ENCODE assay signal across 8 cellular contexts in the genomic region with DNA sequence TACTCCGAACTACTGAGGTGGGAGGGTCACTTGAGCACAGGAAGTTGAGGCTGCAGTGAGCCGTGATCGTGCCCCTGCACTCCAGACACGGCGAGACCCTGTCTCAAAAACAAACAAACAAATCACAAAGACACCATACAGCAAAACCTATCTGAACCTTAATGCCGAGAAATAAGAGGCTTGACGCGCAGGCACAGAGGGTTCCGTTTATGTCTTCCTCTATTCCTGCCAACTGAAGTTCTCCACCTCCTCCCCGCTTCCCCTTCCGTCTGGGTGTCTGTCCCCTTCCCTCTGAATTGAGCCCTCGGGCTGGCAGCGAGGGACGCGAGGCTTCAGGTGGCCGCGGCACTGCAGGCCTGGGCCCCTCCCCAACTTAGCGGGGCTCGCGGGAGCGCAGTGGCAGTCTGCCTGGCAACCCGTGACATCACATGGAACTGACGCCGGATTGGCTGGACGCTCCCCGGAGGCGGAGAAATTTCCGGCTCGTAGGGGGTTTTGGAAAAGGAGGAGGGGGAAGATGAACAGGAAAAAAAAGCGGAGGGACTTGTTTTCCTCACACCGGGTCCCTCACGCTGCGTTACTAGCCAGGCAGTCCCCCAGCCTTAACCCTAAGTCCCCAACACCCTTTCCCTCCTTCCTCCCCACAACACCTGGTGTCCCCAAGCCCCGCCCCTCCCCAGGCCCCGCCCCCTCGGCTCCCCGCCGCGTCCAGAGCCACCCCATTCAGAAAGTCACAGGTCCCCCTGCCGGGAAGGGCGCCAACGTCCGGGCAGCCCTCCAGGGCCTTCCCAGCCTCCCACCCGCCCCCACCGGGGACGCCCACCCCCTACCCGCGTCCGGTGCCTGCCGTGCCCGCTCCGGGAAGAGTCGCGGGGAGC. TPM values are rescaled to one million over a fixed set of nuclear protein-coding genes. Genes with fewer than 3 reads are reported as not detected.
DNase-seq lines count a peak whose midpoint lies in the region; ATAC-seq and TF ChIP-seq lines count a peak whose summit lies in the region.

No MANE protein-coding gene starts in this region.

- no peaks in the 10 kb centered on the region for H3K36me3 Mint-ChIP-seq in activated CD8-positive, alpha-beta T cell treated with anti-CD3 and anti-CD28 coated beads, Interleukin-2, amount 10 ng/mL, durations not matched to agents 7 days and 5 days (ENCODE audit: low read depth)

- peaks cover 22% of the 10 kb centered on the region for H3K27me3 Mint-ChIP-seq in activated CD8-positive, alpha-beta T cell treated with anti-CD3 and anti-CD28 coated beads, Interleukin-2, amount 10 ng/mL, durations not matched to agents 7 days and 5 days (ENCODE audit: low read depth)

- H3K36me3 ChIP-seq in BJ (ENCODE audit: control insufficient read depth, insufficient read depth, low read length): no peaks in the 10 kb centered on the region
- H3K36me3 ChIP-seq in effector memory CD4-positive, alpha-beta T cell (ENCODE audit: control insufficient read depth, insufficient read depth, low read length): no peaks in the 10 kb centered on the region

- ATAC-seq in GM19328 (IDR thresholded peaks at IDR 0.05; ENCODE audit: unreplicated experiment) (peak; percentile 59), HG03520 (IDR thresholded peaks at IDR 0.05; ENCODE audit: unreplicated experiment) (peak; percentile 76)
- peak; percentile 97 for ATAC-seq in activated CD8-positive, alpha-beta T cell treated with anti-CD3 and anti-CD28 coated beads, Interleukin-2, amount 10 ng/mL, durations not matched to agents 7 days and 5 days

- H3K27ac Mint-ChIP-seq in activated CD8-positive, alpha-beta T cell treated with anti-CD3 and anti-CD28 coated beads, Interleukin-2, amount 10 ng/mL, durations not matched to agents 7 days and 5 days: peak overlapping the region; percentile 86

- no peak for DNase-seq in BJ (ENCODE audit: low read depth)
- DNase-seq in NCI-H748 treated with DMSO at 0.1 percent for 48 hours (lab: John Stamatoyannopoulos, UW): peak; percentile 78
- peak; percentile 86 for DNase-seq in activated CD8-positive, alpha-beta T cell treated with anti-CD3 and anti-CD28 coated beads, Interleukin-2, amount 10 ng/mL, durations not matched to agents 7 days and 5 days
- DNase-seq in effector memory CD4-positive, alpha-beta T cell: peak; percentile 79 to 81 (median 81)
- DNase-seq in medulla oblongata (ENCODE audit: extremely low spot score): peak; percentile 87
- peak; percentile 77 to 85 (median 84) for DNase-seq in stimulated activated CD4-positive, alpha-beta T cell treated with anti-CD3 and anti-CD28 coated beads, TNF-alpha, amount 100 ng/mL, for 24 hours (ENCODE audit: low read depth in 3 of 3)

- peak overlapping the region; percentile 35 for H3K27ac ChIP-seq in effector memory CD4-positive, alpha-beta T cell (ENCODE audit: insufficient read depth, low read length, poor library complexity, severe bottlenecking)

- POLR2A ChIA-PET in BJ (lab: Charles Lee): no interaction called here
- POLR2A ChIA-PET in activated CD8-positive, alpha-beta T cell treated with anti-CD3 and anti-CD28 coated beads, Interleukin-2, amount 10 ng/mL, durations not matched to agents 7 days and 5 days (lab: Charles Lee): no interaction called here

- H3K4me3 ChIP-seq in BJ (ENCODE audit: low read depth, low read length): peak overlapping the region; percentile 46
- peak overlapping the region; percentile 44 for H3K4me3 ChIP-seq in effector memory CD4-positive, alpha-beta T cell (ENCODE audit: insufficient read depth, low read depth, low read length, poor library complexity, severe bottlenecking)

- peaks cover 10% of the 10 kb centered on the region for H3K4me1 Mint-ChIP-seq in activated CD8-positive, alpha-beta T cell treated with anti-CD3 and anti-CD28 coated beads, Interleukin-2, amount 10 ng/mL, durations not matched to agents 7 days and 5 days (ENCODE audit: low read depth)

- H3K9me3 Mint-ChIP-seq in activated CD8-positive, alpha-beta T cell treated with anti-CD3 and anti-CD28 coated beads, Interleukin-2, amount 10 ng/mL, durations not matched to agents 7 days and 5 days (ENCODE audit: insufficient read depth): no peaks in the 10 kb centered on the region

- peaks cover 13% of the 10 kb centered on the region for H3K4me1 ChIP-seq in effector memory CD4-positive, alpha-beta T cell (ENCODE audit: control insufficient read depth, insufficient read depth, low read length, poor library complexity, severe bottlenecking)

- H3K4me3 Mint-ChIP-seq in activated CD8-positive, alpha-beta T cell treated with anti-CD3 and anti-CD28 coated beads, Interleukin-2, amount 10 ng/mL, durations not matched to agents 7 days and 5 days: peak overlapping the region; percentile 84

- TF ChIP-seq CTCF in BJ (IDR thresholded peaks at IDR 0.05; ENCODE audit: insufficient read depth, low read depth, low read length): no peak

- peaks cover 9% of the 10 kb centered on the region for H3K27me3 ChIP-seq in BJ (ENCODE audit: control insufficient read depth, insufficient read depth, low read length)
- H3K27me3 ChIP-seq in effector memory CD4-positive, alpha-beta T cell (replicated peaks; ENCODE audit: control insufficient read depth, insufficient read depth, low read length, poor library complexity, severe bottlenecking): peaks cover 8% of the 10 kb centered on the region

- CTCF ChIA-PET in BJ (lab: Yijun Ruan, JAX): interaction anchor here (1.5 kb wide), 1 partner anchor 29 kb away, joined by 3 read pairs; no protein-coding TSS in a partner anchor
- CTCF ChIA-PET in activated CD8-positive, alpha-beta T cell treated with anti-CD3 and anti-CD28 coated beads, Interleukin-2, amount 10 ng/mL, durations not matched to agents 7 days and 5 days (lab: Charles Lee): no interaction called here

- H3K9me3 ChIP-seq in effector memory CD4-positive, alpha-beta T cell (ENCODE audit: control insufficient read depth, low read length): no peaks in the 10 kb centered on the region

RNA-seq across cellular contexts. Expression of a gene that starts 1.1 kb away (rescaled TPM):
- not detected in 2 replicates for polyA plus RNA-seq in BJ (2011; rRNA removed)
- not detected in 2 replicates for polyA minus RNA-seq in BJ (2011; rRNA and poly(A)+ RNA removed)
- total RNA-seq in activated CD8-positive, alpha-beta T cell treated with anti-CD3 and anti-CD28 coated beads, Interleukin-2, amount 10 ng/mL, durations not matched to agents 7 days and 5 days: not detected

RNA-seq across cellular contexts. Expression of a gene that starts 12.8 kb away (rescaled TPM):
- not detected in 2 replicates for polyA plus RNA-seq in BJ (2011; rRNA removed)
- polyA minus RNA-seq in BJ (2011; rRNA and poly(A)+ RNA removed): not detected in 2 replicates
- under 1 TPM; 0.52 to 0.84 TPM for total RNA-seq in activated CD8-positive, alpha-beta T cell treated with anti-CD3 and anti-CD28 coated beads, Interleukin-2, amount 10 ng/mL, durations not matched to agents 7 days and 5 days

RNA-seq across cellular contexts. Expression of a gene that starts 44.7 kb away (rescaled TPM):
- 71.8 and 89.1 TPM in 2 replicates for polyA plus RNA-seq in BJ (2011; rRNA removed)
- polyA minus RNA-seq in BJ (2011; rRNA and poly(A)+ RNA removed): 10.2 and 17.1 TPM in 2 replicates
- 10 to 100 TPM; 54.8 to 56.9 TPM for total RNA-seq in activated CD8-positive, alpha-beta T cell treated with anti-CD3 and anti-CD28 coated beads, Interleukin-2, amount 10 ng/mL, durations not matched to agents 7 days and 5 days

RNA-seq across cellular contexts. Expression of a gene that starts 45.1 kb away (rescaled TPM):
- polyA plus RNA-seq in BJ (2011; rRNA removed): 0.26 and 0.56 TPM in 2 replicates
- polyA minus RNA-seq in BJ (2011; rRNA and poly(A)+ RNA removed): 0.24 TPM in 1 of 2 replicates, not detected in the other
- total RNA-seq in activated CD8-positive, alpha-beta T cell treated with anti-CD3 and anti-CD28 coated beads, Interleukin-2, amount 10 ng/mL, durations not matched to agents 7 days and 5 days: under 1 TPM in 1 of 2 experiments, not detected in 1; 0.29 TPM

RNA-seq across cellular contexts. Expression of a gene that starts 47.4 kb away (rescaled TPM):
- 4.7 and 10.8 TPM in 2 replicates for polyA plus RNA-seq in BJ (2011; rRNA removed)
- polyA minus RNA-seq in BJ (2011; rRNA and poly(A)+ RNA removed): 16.5 and 17.0 TPM in 2 replicates
- total RNA-seq in activated CD8-positive, alpha-beta T cell treated with anti-CD3 and anti-CD28 coated beads, Interleukin-2, amount 10 ng/mL, durations not matched to agents 7 days and 5 days: 100 to 1,000 TPM; 163 to 181 TPM
